Comparison of ENCODE assay signal across 18 cellular contexts in genomic region chr3:190193210-190193609, GRCh38.
"Had no signal": no experiment of that assay in that cellular context is flagged by ENCODE, and none has a peak within 500 bp of the region (broad histone marks: within the 10 kb centered on the region; RNA-seq: fewer than 3 reads in every experiment).

No MANE protein-coding gene starts in this region.

- H3K36me3 Mint-ChIP-seq: activated CD4-positive, alpha-beta memory T cell treated with anti-CD3 and anti-CD28 coated beads for 36 hours had no signal

- H3K27ac ChIP-seq: breast epithelium, coronary artery, left ventricle myocardium inferior, tibial artery, VCaP had no signal

- H3K27ac Mint-ChIP-seq: activated CD4-positive, alpha-beta memory T cell treated with anti-CD3 and anti-CD28 coated beads for 36 hours; activated naive CD4-positive, alpha-beta T cell treated with anti-CD3 and anti-CD28 coated beads for 36 hours; T-helper 1 cell treated with Interleukin-12 subunit alpha and Interleukin-12 subunit beta and Interleukin-4 antibody, amounts not matched to agents 30 μg/mL and 1 μg/mL, for 36 hours had no signal

- FAIRE-seq: endometrium, frontal cortex had no signal

- H3K36me3 ChIP-seq: breast epithelium, left ventricle myocardium inferior, tibial artery had no signal

- H3K9me3 Mint-ChIP-seq: activated CD4-positive, alpha-beta memory T cell treated with anti-CD3 and anti-CD28 coated beads for 36 hours; activated naive CD4-positive, alpha-beta T cell treated with anti-CD3 and anti-CD28 coated beads for 36 hours; T-helper 1 cell treated with Interleukin-12 subunit alpha and Interleukin-12 subunit beta and Interleukin-4 antibody, amounts not matched to agents 30 μg/mL and 1 μg/mL, for 36 hours had no signal

- H3K4me3 Mint-ChIP-seq: activated CD4-positive, alpha-beta memory T cell treated with anti-CD3 and anti-CD28 coated beads for 36 hours; activated naive CD4-positive, alpha-beta T cell treated with anti-CD3 and anti-CD28 coated beads for 36 hours; T-helper 1 cell treated with Interleukin-12 subunit alpha and Interleukin-12 subunit beta and Interleukin-4 antibody, amounts not matched to agents 30 μg/mL and 1 μg/mL, for 36 hours had no signal

- H3K27me3 ChIP-seq: breast epithelium, tibial artery had no signal

- DNase-seq: activated CD4-positive, alpha-beta memory T cell treated with anti-CD3 and anti-CD28 coated beads for 36 hours; activated naive CD4-positive, alpha-beta T cell treated with anti-CD3 and anti-CD28 coated beads for 36 hours; activated T-cell treated with anti-CD3 and anti-CD28 coated beads, Interleukin-2, amount 50 U/mL, for 1 hour; aorta; erythroblast; head of caudate nucleus; kidney glomerular epithelial cell; left ventricle myocardium inferior; mammary epithelial cell; retina; stimulated activated CD4-positive, alpha-beta T cell treated with anti-CD3 and anti-CD28 coated beads, Interleukin-1b, Interleukin-23, amount 100 ng/mL, for 48 hours; tibial artery had no signal

- H3K4me3 ChIP-seq: breast epithelium, coronary artery, left ventricle myocardium inferior, tibial artery had no signal

- H3K4me1 ChIP-seq: breast epithelium, left ventricle myocardium inferior, tibial artery had no signal

- H3K9me3 ChIP-seq: breast epithelium, left ventricle myocardium inferior, tibial artery had no signal
